ENCODE assay signal across 16 cellular contexts in genomic region chr2:2452961-2453360, GRCh38.
DNase-seq lines count a peak whose midpoint lies in the region; ATAC-seq and TF ChIP-seq lines count a peak whose summit lies in the region.
"Had no signal": no experiment of that assay in that cellular context is flagged by ENCODE, and none has a peak within 500 bp of the region (broad histone marks: within the 10 kb centered on the region; RNA-seq: fewer than 3 reads in every experiment).

No MANE protein-coding gene starts in this region.

- POLR2A ChIA-PET in IMR-90 (lab: Charles Lee; ENCODE audit: unreplicated experiment) (no interaction called here), Caco-2 (lab: Charles Lee) (no interaction called here)

- in situ Hi-C loops in IMR-90 (cut with MboI; ENCODE audit: low sequenced_read_pairs): no loop called here

- no peak for TF ChIP-seq RAD21 in IMR-90 (IDR thresholded peaks at IDR 0.05; ENCODE audit: low read length)

- no peak for TF ChIP-seq CTCF in AG10803 (conservative IDR thresholded peaks at IDR 0.05; ENCODE audit: low read length)
- TF ChIP-seq CTCF in IMR-90 (conservative IDR thresholded peaks at IDR 0.05; ENCODE audit: low read depth, low read length): no peak
- TF ChIP-seq CTCF in retinal pigment epithelial cell (conservative IDR thresholded peaks at IDR 0.05; ENCODE audit: low read depth, low read length): no peak
- TF ChIP-seq CTCF in Caco-2 (IDR thresholded peaks at IDR 0.05; ENCODE audit: insufficient read depth in 1 of 2, low read depth in 1 of 2, low read length in 1 of 2, severe bottlenecking in 1 of 2, unreplicated experiment in 1 of 2): no peak

- H3K27ac ChIP-seq in IMR-90 (ENCODE audit: insufficient read depth, low read length) (no peak overlapping the region), layer of hippocampus (ENCODE audit: low read depth, low read length) (peak overlapping the region; percentile 16)
- H3K27ac ChIP-seq: C4-2B, KMS-11 had no signal

- WGBS in IMR-90 (ENCODE audit: extremely low coverage in 2 of 2, insufficient read length in 1 of 2), 2 experiments: no CpG with 5 or more reads among the region's 4 CpGs

- H3K4me3 ChIP-seq in AG10803 (ENCODE audit: low read length) (no peak overlapping the region), IMR-90 (ENCODE audit: insufficient read depth, low read depth, low read length) (no peak overlapping the region), retinal pigment epithelial cell (ENCODE audit: low read length) (no peak overlapping the region), Caco-2 (ENCODE audit: low read depth, low read length) (no peak overlapping the region)

- H3K4ac ChIP-seq in IMR-90 (ENCODE audit: low read depth, low read length): no peak overlapping the region

- dilution Hi-C loops in IMR-90 (cut with HindIII; ENCODE audit: low sequenced_read_pairs, unreplicated experiment): no loop called here

- H2AFZ ChIP-seq in IMR-90 (replicated peaks; ENCODE audit: low read length, poor library complexity): no peak overlapping the region

- no peak overlapping the region for H3K9ac ChIP-seq in IMR-90 (ENCODE audit: low read depth, low read length)
- H3K9ac ChIP-seq: KMS-11 had no signal

- no peak for TF ChIP-seq POLR2A in IMR-90 (IDR thresholded peaks at IDR 0.05; ENCODE audit: low read depth, low read length)

- no peak overlapping the region for H2BK20ac ChIP-seq in IMR-90 (ENCODE audit: low read depth, low read length)

- H3K27me3 Mint-ChIP-seq in Caco-2 (ENCODE audit: insufficient read depth, unreplicated experiment): peaks cover 5% of the 10 kb centered on the region
- H3K27me3 Mint-ChIP-seq: CD4-positive, alpha-beta T cell had no signal

- no peak overlapping the region for H4K91ac ChIP-seq in IMR-90 (ENCODE audit: insufficient read depth, low read depth, low read length)

- no peak overlapping the region for H4K5ac ChIP-seq in IMR-90 (ENCODE audit: low read depth, low read length)

- H3K36me3 Mint-ChIP-seq in Caco-2 (ENCODE audit: insufficient read depth, unreplicated experiment): no peaks in the 10 kb centered on the region

- BruUV-seq in IMR-90 (replicated peaks; lab: Mats Ljungman, UMichigan): no TSS peak
- BruUV-seq in Caco-2 (replicated peaks; lab: Mats Ljungman, UMichigan): no TSS peak

- H2BK5ac ChIP-seq in IMR-90 (ENCODE audit: low read depth, low read length, poor library complexity, severe bottlenecking): no peak overlapping the region

- H3K56ac ChIP-seq in IMR-90 (ENCODE audit: extremely low read depth, insufficient read depth, low read length): no peak overlapping the region

- H2BK15ac ChIP-seq in IMR-90 (ENCODE audit: low read depth, low read length): no peak overlapping the region

- no peak for ATAC-seq in IMR-90 (ENCODE audit: low read depth)

- DNase-seq in AG10803 (ENCODE audit: low read depth) (peak; percentile 25), IMR-90 (peak; percentile 38), retinal pigment epithelial cell (ENCODE audit: low read depth) (peak; percentile 71), EL (no peak), Caco-2 (no peak), iPS-NIHi7 (ENCODE audit: extremely low spot score) (no peak)
- no peak for DNase-seq in effector CD8-positive, alpha-beta T cell (lab: John Stamatoyannopoulos, UW)
- DNase-seq: 8988T; BE2C; CD4-positive, alpha-beta T cell; DMS153; DMS79; HCEC 1CT had no signal

- H3K4me1 ChIP-seq in IMR-90 (ENCODE audit: control insufficient read depth, insufficient read depth, low read length) (no peaks in the 10 kb centered on the region), Caco-2 (no peaks in the 10 kb centered on the region)
- H3K4me1 ChIP-seq: BE2C had no signal

- no peaks in the 10 kb centered on the region for H3K79me1 ChIP-seq in IMR-90 (ENCODE audit: low read depth in 1 of 2, low read length in 2 of 2)

- no peak overlapping the region for H2AK5ac ChIP-seq in IMR-90 (ENCODE audit: low read depth, low read length)

- H3K23ac ChIP-seq in IMR-90 (ENCODE audit: low read depth, low read length): no peak overlapping the region

- CTCF ChIA-PET in IMR-90 (lab: Yijun Ruan, JAX): no interaction called here
- CTCF ChIA-PET in Caco-2 (lab: Charles Lee): no interaction called here

- H3K27me3 ChIP-seq in IMR-90 (ENCODE audit: control insufficient read depth, insufficient read depth, low read length) (no peaks in the 10 kb centered on the region), layer of hippocampus (ENCODE audit: control insufficient read depth, insufficient read depth, low read length) (no peaks in the 10 kb centered on the region), Caco-2 (replicated peaks; ENCODE audit: control insufficient read depth, insufficient read depth, low read length) (no peaks in the 10 kb centered on the region)
- H3K27me3 ChIP-seq: BE2C had no signal

- no peak overlapping the region; a peak in 1 of 4 replicates for H4K8ac ChIP-seq in IMR-90 (ENCODE audit: low read depth in 2 of 2, low read length in 2 of 2)

- no peak overlapping the region for H3K14ac ChIP-seq in IMR-90 (replicated peaks; ENCODE audit: low read depth, low read length)

- H3K36me3 ChIP-seq in IMR-90 (ENCODE audit: control insufficient read depth, insufficient read depth, low read length) (no peaks in the 10 kb centered on the region), Caco-2 (ENCODE audit: control insufficient read depth, insufficient read depth, low read length) (no peaks in the 10 kb centered on the region)
- H3K36me3 ChIP-seq: BE2C had no signal

- no peaks in the 10 kb centered on the region for H3K9me3 Mint-ChIP-seq in Caco-2 (ENCODE audit: unreplicated experiment)
- H3K9me3 Mint-ChIP-seq: CD4-positive, alpha-beta T cell had no signal

- no peak overlapping the region for H3K4me3 Mint-ChIP-seq in Caco-2 (ENCODE audit: unreplicated experiment)
- H3K4me3 Mint-ChIP-seq: CD4-positive, alpha-beta T cell had no signal

- peak overlapping the region; percentile 27; the same call in 1 of the 2 replicates for H3K18ac ChIP-seq in IMR-90 (ENCODE audit: low read depth, low read length)

- no peaks in the 10 kb centered on the region for H3K9me1 ChIP-seq in IMR-90 (ENCODE audit: insufficient read depth, low read length)

- no peaks in the 10 kb centered on the region for H4K20me1 ChIP-seq in IMR-90 (ENCODE audit: insufficient read depth, low read length)

- H2AK9ac ChIP-seq in IMR-90 (replicated peaks; ENCODE audit: low read depth, low read length, poor library complexity): no peak overlapping the region

- H3K27ac Mint-ChIP-seq in Caco-2 (ENCODE audit: unreplicated experiment): no peak overlapping the region
- H3K27ac Mint-ChIP-seq: CD4-positive, alpha-beta T cell had no signal

- peaks cover 8% of the 10 kb centered on the region for H3K9me3 ChIP-seq in IMR-90 (ENCODE audit: control insufficient read depth, insufficient read depth, low read length)
- no peaks in the 10 kb centered on the region for H3K9me3 ChIP-seq in Caco-2
- H3K9me3 ChIP-seq: BE2C had no signal

- no peak overlapping the region; the same call in 1 of the 2 replicates for H3K4me2 ChIP-seq in IMR-90 (ENCODE audit: low read depth, low read length)
- H3K4me2 ChIP-seq: KMS-11 had no signal

- no peaks in the 10 kb centered on the region for H3K4me1 Mint-ChIP-seq in Caco-2 (ENCODE audit: low read depth, unreplicated experiment)

- intact Hi-C loops in IMR-90 (cut with micrococcal nuclease): no loop called here
- intact Hi-C loops in Caco-2 (cut with micrococcal nuclease; ENCODE audit: unreplicated experiment): no loop called here

- no peak overlapping the region for H2BK120ac ChIP-seq in IMR-90 (ENCODE audit: low read depth, low read length)

TF ChIP-seq in IMR-90, 13 proteins besides CTCF, POLR2A, EP300 and RAD21:
- no peak for TF ChIP-seq RCOR1 (IDR thresholded peaks at IDR 0.05; ENCODE audit: insufficient replicate concordance, low read length)
- TF ChIP-seq RFX5 (IDR thresholded peaks at IDR 0.05; ENCODE audit: low read depth, low read length): no peak
- no peak for TF ChIP-seq USF2 (IDR thresholded peaks at IDR 0.05; ENCODE audit: low read depth, low read length)
- no peak for TF ChIP-seq MAZ (IDR thresholded peaks at IDR 0.05; ENCODE audit: borderline replicate concordance, low read depth, low read length)
- no peak for TF ChIP-seq BHLHE40 (IDR thresholded peaks at IDR 0.05; ENCODE audit: low read depth, low read length)
- no peak for TF ChIP-seq CHD1 (IDR thresholded peaks at IDR 0.05; ENCODE audit: low read depth, low read length)
- TF ChIP-seq NFE2L2 (IDR thresholded peaks at IDR 0.05; ENCODE audit: low read depth, low read length): no peak
- no peak for TF ChIP-seq FOS (IDR thresholded peaks at IDR 0.05; ENCODE audit: low read depth, low read length)
- no peak for TF ChIP-seq MXI1 (IDR thresholded peaks at IDR 0.05; ENCODE audit: borderline replicate concordance, low read depth, low read length)
- no peak for TF ChIP-seq MAFK (IDR thresholded peaks at IDR 0.05; ENCODE audit: low read depth, low read length)
- no peak for TF ChIP-seq CEBPB (IDR thresholded peaks at IDR 0.05; ENCODE audit: low read depth, low read length)
- TF ChIP-seq SMC3 (IDR thresholded peaks at IDR 0.05; ENCODE audit: low read depth, low read length): no peak
- no peak for TF ChIP-seq ELK1 (IDR thresholded peaks at IDR 0.05; ENCODE audit: borderline replicate concordance, low read depth, low read length)
TF ChIP-seq in IMR-90: peak in this region for 0.

Comparison
In these comparisons a context has a peak if more than half of its experiments do, and no peak if none do; other contexts are left out.
1. DNase-seq: peak in AG10803 (single experiment), IMR-90 (single experiment) and retinal pigment epithelial cell (single experiment); none in EL (single experiment), Caco-2 (0 of 2), effector CD8-positive, alpha-beta T cell (single experiment) and iPS-NIHi7 (single experiment).